8 cellular contexts compared by ENCODE assay signal in genomic region chr17:28042657-28042720, GRCh38. TPM values are rescaled to one million over a fixed set of nuclear protein-coding genes. Genes with fewer than 3 reads are reported as not detected.
A peak's percentile ranks its signal among the peaks of the same experiment; 100 is the strongest.
DNase-seq lines count a peak whose midpoint lies in the region; ATAC-seq and TF ChIP-seq lines count a peak whose summit lies in the region.

Gene NLK (plus strand): TSS chr17:28042677. CDS start chr17:28042874, 197 bp downstream.

- CTCF ChIA-PET in activated CD8-positive, alpha-beta T cell treated with anti-CD3 and anti-CD28 coated beads, Interleukin-2, amount 10 ng/mL, durations not matched to agents 7 days and 5 days (lab: Charles Lee): interaction anchor here (1.3 kb wide), 1 partner anchor 237 kb away, joined by 3 read pairs; no protein-coding TSS in a partner anchor

- no peak for ATAC-seq in activated CD8-positive, alpha-beta T cell treated with anti-CD3 and anti-CD28 coated beads, Interleukin-2, amount 10 ng/mL, durations not matched to agents 7 days and 5 days
- ATAC-seq in gastrocnemius medialis (no peak), HG02798 (IDR thresholded peaks at IDR 0.05; ENCODE audit: poor library complexity, unreplicated experiment) (no peak)

- H3K4me1 ChIP-seq in right atrium auricular region: peaks cover 0 to 61% of the 10 kb centered on the region in 2 donors
- H3K4me1 ChIP-seq in gastrocnemius medialis: peaks cover 47 to 50% of the 10 kb centered on the region in 2 donors

- DNase-seq in H4 (ENCODE audit: low spot score) (no peak), right atrium auricular region (ENCODE audit: low spot score) (no peak), gastrocnemius medialis (no peak), OCI-M2 (lab: John Stamatoyannopoulos, UW; ENCODE audit: unreplicated experiment) (no peak), NK-92 (lab: John Stamatoyannopoulos, UW; ENCODE audit: unreplicated experiment) (no peak), NCI-H1048 (lab: John Stamatoyannopoulos, UW) (no peak)
- no peak for DNase-seq in activated CD8-positive, alpha-beta T cell treated with anti-CD3 and anti-CD28 coated beads, Interleukin-2, amount 10 ng/mL, durations not matched to agents 7 days and 5 days

- H3K4me3 Mint-ChIP-seq in activated CD8-positive, alpha-beta T cell treated with anti-CD3 and anti-CD28 coated beads, Interleukin-2, amount 10 ng/mL, durations not matched to agents 7 days and 5 days: peak within 1 kb of the TSS; percentile 82

- in situ Hi-C loops in gastrocnemius medialis (cut with MboI; ENCODE audit: low sequenced_read_pairs in 4 of 4): loop anchor here in 1 of 4 donors (10.0 kb wide), 1 partner anchor 292 kb away; the partner anchor contains the start of genes IFT20 and TNFAIP1

- TF ChIP-seq CTCF in right atrium auricular region (IDR thresholded peaks at IDR 0.05) (no peak), gastrocnemius medialis (IDR thresholded peaks at IDR 0.05 in 4 of 5, conservative IDR thresholded peaks at IDR 0.05 in 1 of 5) (no peak)

- H3K27me3 Mint-ChIP-seq in activated CD8-positive, alpha-beta T cell treated with anti-CD3 and anti-CD28 coated beads, Interleukin-2, amount 10 ng/mL, durations not matched to agents 7 days and 5 days (ENCODE audit: low read depth): peaks cover 3% of the 10 kb centered on the region

- no peak for TF ChIP-seq POLR2A in gastrocnemius medialis (IDR thresholded peaks at IDR 0.05)

- no peaks in the 10 kb centered on the region for H3K9me3 Mint-ChIP-seq in activated CD8-positive, alpha-beta T cell treated with anti-CD3 and anti-CD28 coated beads, Interleukin-2, amount 10 ng/mL, durations not matched to agents 7 days and 5 days (ENCODE audit: insufficient read depth)

- H3K36me3 ChIP-seq in right atrium auricular region: no peaks in the 10 kb centered on the region
- H3K36me3 ChIP-seq in gastrocnemius medialis: no peaks in the 10 kb centered on the region

- POLR2A ChIA-PET in activated CD8-positive, alpha-beta T cell treated with anti-CD3 and anti-CD28 coated beads, Interleukin-2, amount 10 ng/mL, durations not matched to agents 7 days and 5 days (lab: Charles Lee): no interaction called here

- no peaks in the 10 kb centered on the region for H3K9me3 ChIP-seq in right atrium auricular region
- H3K9me3 ChIP-seq in gastrocnemius medialis: no peaks in the 10 kb centered on the region

- peaks cover 66% of the 10 kb centered on the region for H3K4me1 Mint-ChIP-seq in activated CD8-positive, alpha-beta T cell treated with anti-CD3 and anti-CD28 coated beads, Interleukin-2, amount 10 ng/mL, durations not matched to agents 7 days and 5 days (ENCODE audit: low read depth)

- peak within 1 kb of the TSS; percentile 67 to 97 for H3K4me3 ChIP-seq in right atrium auricular region
- H3K4me3 ChIP-seq in gastrocnemius medialis: peak within 1 kb of the TSS; percentile 80 to 97 (median 86)

- no peaks in the 10 kb centered on the region for H3K27me3 ChIP-seq in right atrium auricular region
- H3K27me3 ChIP-seq in gastrocnemius medialis: no peaks in the 10 kb centered on the region

- H3K27ac Mint-ChIP-seq in activated CD8-positive, alpha-beta T cell treated with anti-CD3 and anti-CD28 coated beads, Interleukin-2, amount 10 ng/mL, durations not matched to agents 7 days and 5 days: peak within 1 kb of the TSS; percentile 87

- intact Hi-C loops in gastrocnemius medialis (cut with DNase I; ENCODE audit: low total_unique reads): no loop called here

- peaks cover 31% of the 10 kb centered on the region for H3K36me3 Mint-ChIP-seq in activated CD8-positive, alpha-beta T cell treated with anti-CD3 and anti-CD28 coated beads, Interleukin-2, amount 10 ng/mL, durations not matched to agents 7 days and 5 days (ENCODE audit: low read depth)

- H3K27ac ChIP-seq in right atrium auricular region (peak within 1 kb of the TSS; percentile 92 to 98), gastrocnemius medialis (peak within 1 kb of the TSS; percentile 89 to 95 (median 92))

RNA-seq across cellular contexts. Expression of gene NLK, which starts in this region (rescaled TPM):
- total RNA-seq in H4 (2014; rRNA removed; shearing (Covaris generic)): 14.5 and 20.2 TPM in 2 replicates
- 10 to 100 TPM; 11.2 to 12.0 TPM for total RNA-seq in activated CD8-positive, alpha-beta T cell treated with anti-CD3 and anti-CD28 coated beads, Interleukin-2, amount 10 ng/mL, durations not matched to agents 7 days and 5 days
- 10 to 100 TPM; 17.9 to 19.4 TPM for total RNA-seq in right atrium auricular region
- 10 to 100 TPM in 2 of 4 donors, 1 to 10 TPM in 2; 6.5 to 11.0 (median 9.1) TPM for total RNA-seq in gastrocnemius medialis
